ENCODE assay signal across 17 cellular contexts in genomic region chr4:152290522-152290921, GRCh38.
"Had no signal": no experiment of that assay in that cellular context is flagged by ENCODE, and none has a peak within 500 bp of the region (broad histone marks: within the 10 kb centered on the region; RNA-seq: fewer than 3 reads in every experiment).

No MANE protein-coding gene starts in this region.

- H3K36me3 Mint-ChIP-seq: naive thymus-derived CD8-positive, alpha-beta T cell had no signal

- H3K4me1 Mint-ChIP-seq: endodermal cell; naive thymus-derived CD8-positive, alpha-beta T cell had no signal

- ATAC-seq: esophagus mucosa; gastroesophageal sphincter; left cardiac atrium; mucosa of descending colon; naive thymus-derived CD8-positive, alpha-beta T cell had no signal

- H3K36me3 ChIP-seq: cardiac muscle cell, gastroesophageal sphincter, neutrophil, sigmoid colon, tibial nerve had no signal

- H3K9me3 ChIP-seq: gastroesophageal sphincter, mucosa of descending colon, neutrophil, sigmoid colon, testis, tibial nerve had no signal

- H3K4me3 Mint-ChIP-seq: endodermal cell; naive thymus-derived CD8-positive, alpha-beta T cell had no signal

- H3K27me3 Mint-ChIP-seq: naive thymus-derived CD8-positive, alpha-beta T cell had no signal

- H3K27ac Mint-ChIP-seq: endodermal cell; naive thymus-derived CD8-positive, alpha-beta T cell had no signal

- H3K4me3 ChIP-seq: cardiac muscle cell, gastroesophageal sphincter, mucosa of descending colon, sigmoid colon, testis, tibial nerve had no signal

- H3K9me3 Mint-ChIP-seq: endodermal cell; naive thymus-derived CD8-positive, alpha-beta T cell had no signal

- H3K27ac ChIP-seq: cardiac muscle cell, gastroesophageal sphincter, neutrophil, sigmoid colon, testis, tibial nerve had no signal

- H3K4me1 ChIP-seq: gastroesophageal sphincter, sigmoid colon had no signal

- FAIRE-seq: kidney, small intestine had no signal

- H3K27me3 ChIP-seq: cardiac muscle cell, gastroesophageal sphincter, neutrophil, sigmoid colon, testis, tibial nerve had no signal

- DNase-seq: endodermal cell; foreskin fibroblast; glutamatergic neuron; kidney; left cardiac atrium; mucosa of descending colon; naive thymus-derived CD8-positive, alpha-beta T cell; sigmoid colon; small intestine; stimulated activated CD4-positive, alpha-beta T cell treated with anti-CD3 and anti-CD28 coated beads, Interleukin-12 subunit alpha, Interleukin-12 subunit beta, amount 100 ng/mL, for 4 hours; stimulated activated naive CD4-positive, alpha-beta T cell treated with Interleukin-2 at 50 U/mL for 16 hours; testis had no signal
